8 cellular contexts compared by ENCODE assay signal in genomic region chr4:24583451-24584174, GRCh38. TPM values are rescaled to one million over a fixed set of nuclear protein-coding genes. Genes with fewer than 3 reads are reported as not detected.
DNase-seq lines count a peak whose midpoint lies in the region; ATAC-seq and TF ChIP-seq lines count a peak whose summit lies in the region.

No MANE protein-coding gene starts in this region.

- DNase-seq in AML-193 (lab: John Stamatoyannopoulos, UW) (peak; percentile 43 to 59), NCI-H526 (lab: John Stamatoyannopoulos, UW) (peak; percentile 25 to 68), dorsolateral prefrontal cortex (peak in 8 of 10 donors; percentile 24 to 52 (median 36)), lower leg skin (ENCODE audit: low spot score in 2 of 2) (peak; percentile 36 to 88)
- peak; percentile 84 for DNase-seq in activated CD4-positive, alpha-beta T cell treated with anti-CD3 and anti-CD28 coated beads, Interleukin-2, amount 10 ng/mL, durations not matched to agents 24 days and 14 days
- peak; percentile 14 to 43 (median 42) for DNase-seq in stimulated activated CD4-positive, alpha-beta T cell treated with anti-CD3 and anti-CD28 coated beads, TNF-alpha, amount 100 ng/mL, for 24 hours (ENCODE audit: low read depth in 3 of 3)

- TF ChIP-seq POLR2A in lower leg skin (IDR thresholded peaks at IDR 0.05), result no peak

- H3K4me3 ChIP-seq in dorsolateral prefrontal cortex, result peak overlapping the region; percentile 65 to 100 (median 97)
- H3K4me3 ChIP-seq in lower leg skin (ENCODE audit: low read depth, poor library complexity, severe bottlenecking), result peak overlapping the region; percentile 96

- WGBS in lower leg skin, 2 donors, result 0% methylated on average over 30 to 38 of the region's 49 CpGs

- H3K27ac ChIP-seq in dorsolateral prefrontal cortex, result peak overlapping the region; percentile 67 to 99 (median 96)

- peak overlapping the region; percentile 97 for H3K27ac Mint-ChIP-seq in activated CD4-positive, alpha-beta T cell treated with anti-CD3 and anti-CD28 coated beads, Interleukin-2, amount 10 ng/mL, durations not matched to agents 24 days and 14 days

- peaks cover 35% of the 10 kb centered on the region for H3K4me1 Mint-ChIP-seq in activated CD4-positive, alpha-beta T cell treated with anti-CD3 and anti-CD28 coated beads, Interleukin-2, amount 10 ng/mL, durations not matched to agents 24 days and 14 days

- ATAC-seq in GM19324 (IDR thresholded peaks at IDR 0.05; ENCODE audit: low FRiP score, unreplicated experiment) (peak; percentile 19), HG03457 (IDR thresholded peaks at IDR 0.05; ENCODE audit: unreplicated experiment) (peak; percentile 17)

- no peaks in the 10 kb centered on the region for H3K9me3 Mint-ChIP-seq in activated CD4-positive, alpha-beta T cell treated with anti-CD3 and anti-CD28 coated beads, Interleukin-2, amount 10 ng/mL, durations not matched to agents 24 days and 14 days

- peaks cover 43% of the 10 kb centered on the region for H3K36me3 Mint-ChIP-seq in activated CD4-positive, alpha-beta T cell treated with anti-CD3 and anti-CD28 coated beads, Interleukin-2, amount 10 ng/mL, durations not matched to agents 24 days and 14 days (ENCODE audit: low read depth)

- H3K4me3 Mint-ChIP-seq in activated CD4-positive, alpha-beta T cell treated with anti-CD3 and anti-CD28 coated beads, Interleukin-2, amount 10 ng/mL, durations not matched to agents 24 days and 14 days, result peak overlapping the region; percentile 95

- no peaks in the 10 kb centered on the region for H3K27me3 Mint-ChIP-seq in activated CD4-positive, alpha-beta T cell treated with anti-CD3 and anti-CD28 coated beads, Interleukin-2, amount 10 ng/mL, durations not matched to agents 24 days and 14 days

- no peak for TF ChIP-seq CTCF in dorsolateral prefrontal cortex (IDR thresholded peaks at IDR 0.05 in 54 of 56, conservative IDR thresholded peaks at IDR 0.05 in 2 of 56; ENCODE audit: low read depth in 1 of 56, partially characterized antibody in 56 of 56)
- no peak for TF ChIP-seq CTCF in lower leg skin (IDR thresholded peaks at IDR 0.05)

- H3K27me3 ChIP-seq in dorsolateral prefrontal cortex, result no peaks in the 10 kb centered on the region

- intact Hi-C loops in activated CD4-positive, alpha-beta T cell treated with anti-CD3 and anti-CD28 coated beads, Interleukin-2, amount 10 ng/mL, durations not matched to agents 24 days and 14 days (cut with micrococcal nuclease), result loop anchor here (1.0 to 5.0 kb wide), 8 partner anchors 13 to 794 kb away; partner anchors contain the start of genes ANAPC4, SEPSECS and ZCCHC4
- intact Hi-C loops in dorsolateral prefrontal cortex (cut with DNase I), result loop anchor here (1.0 to 5.0 kb wide), 4 partner anchors 75 to 329 kb away; partner anchors contain the start of gene CCDC149 (in 1 of the 2)
- intact Hi-C loops in lower leg skin (cut with DNase I; ENCODE audit: low total_unique reads), result no loop called here

RNA-seq across cellular contexts. Expression of gene DHX15, which starts 0.7 kb away (rescaled TPM):
- total RNA-seq in activated CD4-positive, alpha-beta T cell treated with anti-CD3 and anti-CD28 coated beads, Interleukin-2, amount 10 ng/mL, durations not matched to agents 24 days and 14 days, result 263 and 265 TPM in 2 replicates
- total RNA-seq in dorsolateral prefrontal cortex, result 100 to 1,000 TPM in 19 of 120 experiments, 10 to 100 TPM in 101; 72.2 to 110 (median 93.0) TPM
- total RNA-seq in lower leg skin, result 100 to 1,000 TPM; 106 to 125 (median 119) TPM

Comparison
In these comparisons a context has a peak if more than half of its experiments do, and no peak if none do; other contexts are left out.
1. Peak in every context shown above with its lines: DNase-seq, ATAC-seq, H3K4me3 ChIP-seq and H3K27ac ChIP-seq.